In the genomic region with DNA sequence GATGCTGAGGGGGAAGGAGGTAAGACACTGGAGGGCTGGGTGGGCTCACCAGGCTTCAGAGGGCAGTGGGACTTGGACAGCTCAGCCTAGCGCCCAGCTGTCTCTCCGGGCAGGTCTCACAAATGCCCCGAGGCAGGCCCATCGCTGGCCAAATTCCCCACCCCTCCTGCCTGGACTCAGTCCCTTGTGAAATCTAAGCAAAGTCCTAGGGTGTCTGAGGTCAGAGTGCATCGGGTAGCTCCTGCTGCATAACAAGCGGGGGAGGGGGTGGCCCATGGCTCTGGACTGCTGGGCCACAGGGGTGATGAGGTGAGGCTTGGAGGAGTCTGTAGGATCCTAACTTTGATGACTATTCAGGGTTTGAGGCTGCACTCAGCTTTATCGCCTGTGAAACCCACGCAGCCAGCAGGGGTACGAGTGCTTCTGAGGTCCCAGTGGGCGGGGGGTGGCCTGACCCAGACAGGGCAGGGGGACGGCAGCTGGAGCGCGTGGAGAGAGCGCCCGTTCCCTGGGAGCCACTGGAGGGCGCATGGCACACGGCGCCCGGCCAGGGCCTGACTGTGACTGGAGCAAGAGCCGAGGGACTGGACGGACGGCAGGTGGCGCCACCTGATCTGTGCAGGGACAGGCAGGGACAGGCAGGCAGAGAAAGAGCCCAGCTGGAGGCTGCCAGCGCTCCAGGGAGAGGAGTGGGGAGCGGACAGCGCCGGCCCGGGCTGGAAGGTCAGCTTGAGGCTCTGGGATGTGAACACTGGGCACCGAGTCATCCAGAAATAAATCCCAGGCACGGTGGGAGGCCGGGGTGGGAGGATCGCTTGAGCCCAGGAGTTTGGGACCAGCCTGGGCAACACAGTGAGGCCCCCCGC, we compare ENCODE assay signal across 7 cellular contexts. TPM values are rescaled to one million over a fixed set of nuclear protein-coding genes. Genes with fewer than 3 reads are reported as not detected.
DNase-seq lines count a peak whose midpoint lies in the region; ATAC-seq and TF ChIP-seq lines count a peak whose summit lies in the region.

No MANE protein-coding gene starts in this region.

- no peak overlapping the region for H3K4me3 ChIP-seq in heart right ventricle

- WGBS in heart right ventricle, 2 donors = 20% methylated on average over 33 of the region's 33 CpGs

- ATAC-seq in GM18505 (IDR thresholded peaks at IDR 0.05; ENCODE audit: unreplicated experiment) (peak; percentile 77), HG02938 (IDR thresholded peaks at IDR 0.05; ENCODE audit: unreplicated experiment) (peak; percentile 83), T-cell (replicated peaks in 1 of 4) (peak; percentile 99), heart right ventricle (peak; percentile 92 to 98 (median 96))
- peak; percentile 97 for ATAC-seq in activated naive CD8-positive, alpha-beta T cell treated with anti-CD3 and anti-CD28 coated beads, Interleukin-2, amount 50 U/mL, for 24 hours

- H3K4me1 ChIP-seq in heart right ventricle = peaks cover 0 to 30% (median 17%) of the 10 kb centered on the region in 9 donors

- H3K27ac Mint-ChIP-seq in T-cell = no peak overlapping the region
- no peak overlapping the region for H3K27ac Mint-ChIP-seq in activated naive CD8-positive, alpha-beta T cell treated with anti-CD3 and anti-CD28 coated beads, Interleukin-2, amount 50 U/mL, for 24 hours

- no peak overlapping the region for H3K4me3 Mint-ChIP-seq in T-cell
- no peak overlapping the region for H3K4me3 Mint-ChIP-seq in activated naive CD8-positive, alpha-beta T cell treated with anti-CD3 and anti-CD28 coated beads, Interleukin-2, amount 50 U/mL, for 24 hours

- no peak overlapping the region for H3K27ac ChIP-seq in heart right ventricle

- TF ChIP-seq CTCF in heart right ventricle (IDR thresholded peaks at IDR 0.05) = peak in 8 of 9 donors; percentile 99 to 100 (median 99)

- no peaks in the 10 kb centered on the region for H3K9me3 ChIP-seq in heart right ventricle

- peak; percentile 29 for TF ChIP-seq POLR2A in GM18505 (IDR thresholded peaks at IDR 0.05; ENCODE audit: borderline replicate concordance, extremely low read depth, insufficient read depth, insufficient read length)

- H3K4me1 Mint-ChIP-seq in T-cell = peaks cover 4 to 5% (median 4%) of the 10 kb centered on the region in 3 donors
- H3K4me1 Mint-ChIP-seq in activated naive CD8-positive, alpha-beta T cell treated with anti-CD3 and anti-CD28 coated beads, Interleukin-2, amount 50 U/mL, for 24 hours = peaks cover 5% of the 10 kb centered on the region

- H3K9me3 Mint-ChIP-seq in T-cell = no peaks in the 10 kb centered on the region
- H3K9me3 Mint-ChIP-seq in activated naive CD8-positive, alpha-beta T cell treated with anti-CD3 and anti-CD28 coated beads, Interleukin-2, amount 50 U/mL, for 24 hours = no peaks in the 10 kb centered on the region

- intact Hi-C loops in heart right ventricle (cut with DNase I) = loop anchor here (1.0 to 10.0 kb wide), 7 partner anchors 72 to 182 kb away; a partner anchor contains a TSS

- H3K27me3 Mint-ChIP-seq in T-cell = peaks cover 0 to 2% of the 10 kb centered on the region in 2 donors
- H3K27me3 Mint-ChIP-seq in activated naive CD8-positive, alpha-beta T cell treated with anti-CD3 and anti-CD28 coated beads, Interleukin-2, amount 50 U/mL, for 24 hours = no peaks in the 10 kb centered on the region

- DNase-seq in NCI-H187 (lab: John Stamatoyannopoulos, UW) = peak; percentile 83 to 91
- DNase-seq in T-cell = peak; percentile 80 to 96 (median 92)
- DNase-seq in activated naive CD8-positive, alpha-beta T cell treated with anti-CD3 and anti-CD28 coated beads, Interleukin-2, amount 50 U/mL, for 24 hours = peak; percentile 96
- peak; percentile 97 to 99 for DNase-seq in heart right ventricle
- peak; percentile 78 for DNase-seq in renal cortical epithelial cell (ENCODE audit: low read depth)

- CTCF ChIA-PET in T-cell (lab: Charles Lee) = interaction anchor here (0.5 to 4.1 kb wide), 10 partner anchors 13 to 177 kb away, joined by 3 to 59 read pairs (median 4); a partner anchor contains a TSS

- POLR2A ChIA-PET in T-cell (lab: Charles Lee) = no interaction called here

- H3K36me3 ChIP-seq in heart right ventricle = peaks cover 0 to 24% (median 0%) of the 10 kb centered on the region in 9 donors

- peaks cover 3% of the 10 kb centered on the region for H3K36me3 Mint-ChIP-seq in T-cell
- no peaks in the 10 kb centered on the region for H3K36me3 Mint-ChIP-seq in activated naive CD8-positive, alpha-beta T cell treated with anti-CD3 and anti-CD28 coated beads, Interleukin-2, amount 50 U/mL, for 24 hours (ENCODE audit: low read depth)

- H3K27me3 ChIP-seq in heart right ventricle = peaks cover 0 to 14% (median 11%) of the 10 kb centered on the region in 7 donors

RNA-seq across cellular contexts. Expression of a gene that starts 10.0 kb away (rescaled TPM):
- total RNA-seq in T-cell (under 1 TPM in 1 of 5 donors, not detected in 4; 0.19 TPM), heart right ventricle (not detected), renal cortical epithelial cell (not detected in 2 replicates)
- not detected for polyA plus RNA-seq in heart right ventricle

RNA-seq across cellular contexts. Expression of a gene that starts 17.6 kb away (rescaled TPM):
- total RNA-seq in T-cell (10 to 100 TPM; 38.0 to 50.9 (median 43.7) TPM), heart right ventricle (1 to 10 TPM; 3.7 to 9.1 (median 6.1) TPM), renal cortical epithelial cell (3.5 and 10.0 TPM in 2 replicates)
- polyA plus RNA-seq in heart right ventricle = 1 to 10 TPM; 4.7 to 6.9 TPM

RNA-seq across cellular contexts. Expression of a gene that starts 38.5 kb away (rescaled TPM):
- total RNA-seq in T-cell = 10 to 100 TPM; 10.6 to 26.9 (median 23.5) TPM
- 10 to 100 TPM in 5 of 10 donors, 1 to 10 TPM in 5; 5.2 to 14.9 (median 9.7) TPM for total RNA-seq in heart right ventricle
- 10 to 100 TPM in 1 of 2 donors, 1 to 10 TPM in 1; 2.3 to 13.5 TPM for polyA plus RNA-seq in heart right ventricle
- total RNA-seq in renal cortical epithelial cell = 4.8 and 22.4 TPM in 2 replicates

RNA-seq across cellular contexts. Expression of a gene that starts 51.4 kb away (rescaled TPM):
- total RNA-seq in T-cell = 10 to 100 TPM; 11.9 to 14.7 (median 13.0) TPM
- 10 to 100 TPM; 15.1 to 34.5 (median 22.7) TPM for total RNA-seq in heart right ventricle
- 10 to 100 TPM; 13.3 to 28.7 TPM for polyA plus RNA-seq in heart right ventricle
- 3.0 and 3.6 TPM in 2 replicates for total RNA-seq in renal cortical epithelial cell
